8 cellular contexts compared by ENCODE assay signal in the genomic region with DNA sequence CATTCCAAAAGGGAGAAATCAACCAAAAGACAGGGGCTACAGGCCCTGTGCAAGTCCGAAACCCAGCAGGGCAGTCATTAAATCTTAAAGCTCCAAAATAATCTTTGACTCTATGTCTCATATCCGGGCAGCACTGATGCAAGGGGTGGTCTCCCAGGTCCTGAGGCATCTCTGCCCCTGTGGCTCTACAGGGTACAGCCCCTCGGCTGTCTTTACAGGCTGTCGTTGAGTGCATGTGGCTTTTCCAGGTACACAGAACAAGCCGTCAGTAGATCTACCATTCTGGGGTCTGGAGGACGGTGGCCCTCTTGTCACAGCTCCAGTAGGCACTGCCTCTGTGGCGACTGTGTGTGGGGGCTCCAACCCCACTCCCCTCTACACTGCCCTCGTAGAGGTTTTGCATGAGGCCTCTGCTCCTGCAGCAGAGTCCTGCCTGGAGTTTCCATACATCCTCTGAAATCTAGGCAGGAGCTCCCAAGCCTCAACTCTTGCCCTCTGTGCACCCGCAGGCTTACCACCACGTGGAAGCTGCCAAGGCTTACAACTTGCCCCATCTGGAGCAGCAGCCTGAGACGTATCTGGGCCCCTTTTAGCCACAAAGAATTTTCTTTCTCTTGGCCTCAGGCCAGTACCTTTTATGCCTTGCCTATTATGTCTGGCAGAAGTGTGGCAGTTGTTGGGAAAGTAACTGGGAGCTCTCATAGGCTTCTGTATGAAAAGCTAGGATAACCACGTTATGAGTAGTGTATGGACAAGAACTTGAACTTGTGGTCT. TPM values are rescaled to one million over a fixed set of nuclear protein-coding genes. Genes with fewer than 3 reads are reported as not detected.
DNase-seq lines count a peak whose midpoint lies in the region; ATAC-seq and TF ChIP-seq lines count a peak whose summit lies in the region.

No MANE protein-coding gene starts in this region.

- H3K27me3 ChIP-seq in WERI-Rb-1 (ENCODE audit: insufficient read depth, low read depth, severe bottlenecking) = no peaks in the 10 kb centered on the region
- H3K27me3 ChIP-seq in mesendoderm (ENCODE audit: insufficient read depth, low read length, poor library complexity) = no peaks in the 10 kb centered on the region

- no peak overlapping the region for H3K4ac ChIP-seq in mesendoderm (ENCODE audit: low read depth, low read length)

- H3K79me2 ChIP-seq in mesendoderm (ENCODE audit: control insufficient read depth, insufficient read depth, low read length) = peaks cover 52% of the 10 kb centered on the region

- no peak for TF ChIP-seq CTCF in WERI-Rb-1 (IDR thresholded peaks at IDR 0.05; ENCODE audit: low read depth, low read length)

- H3K4me1 ChIP-seq in mesendoderm (ENCODE audit: control insufficient read depth, low read depth, low read length) = peaks cover 2% of the 10 kb centered on the region

- no peak overlapping the region for H3K56ac ChIP-seq in mesendoderm (ENCODE audit: low read length)

- no peak overlapping the region for H3K18ac ChIP-seq in mesendoderm (ENCODE audit: low read length)

- H3K23ac ChIP-seq in mesendoderm (ENCODE audit: low read length) = peak overlapping the region; percentile 75

- no peak overlapping the region for H2BK5ac ChIP-seq in mesendoderm (ENCODE audit: low read length)

- H3K27ac ChIP-seq in WERI-Rb-1 (no peak overlapping the region), mesendoderm (ENCODE audit: low read depth, low read length) (no peak overlapping the region)

- no peak overlapping the region for H4K8ac ChIP-seq in mesendoderm (ENCODE audit: low read depth, low read length)

- no peak overlapping the region for H3K4me3 ChIP-seq in WERI-Rb-1 (ENCODE audit: low read depth, low read length)
- H3K4me3 ChIP-seq in mesendoderm (ENCODE audit: low read length) = no peak overlapping the region

- H3K9ac ChIP-seq in mesendoderm (ENCODE audit: low read length) = no peak overlapping the region

- no peak overlapping the region for H3K4me2 ChIP-seq in mesendoderm (ENCODE audit: low read length)

- H4K5ac ChIP-seq in mesendoderm (ENCODE audit: low read length) = no peak overlapping the region

- H3K79me1 ChIP-seq in mesendoderm (ENCODE audit: low read length) = peaks cover 13% of the 10 kb centered on the region

- no peaks in the 10 kb centered on the region for H3K9me3 ChIP-seq in WERI-Rb-1 (ENCODE audit: severe bottlenecking)

- H2BK15ac ChIP-seq in mesendoderm (replicated peaks; ENCODE audit: low read depth) = no peak overlapping the region

- H2BK120ac ChIP-seq in mesendoderm (ENCODE audit: low read depth, low read length) = no peak overlapping the region

- WGBS in mesendoderm (ENCODE audit: extremely low coverage, insufficient coverage, low lambda C conversion rate) = no CpG with 5 or more reads among the region's 12 CpGs

- no peaks in the 10 kb centered on the region for H3K36me3 ChIP-seq in WERI-Rb-1
- no peaks in the 10 kb centered on the region for H3K36me3 ChIP-seq in mesendoderm (ENCODE audit: control insufficient read depth, insufficient read depth, low read length)

- DNase-seq in NCI-H1417 (lab: John Stamatoyannopoulos, UW) (peak in 2 of 3 experiments; percentile 27 to 39), NCI-H1417 treated with DMSO at 0.1 percent for 48 hours (lab: John Stamatoyannopoulos, UW) (no peak), LHCN-M2 (ENCODE audit: low read depth) (peak; percentile 86), WERI-Rb-1 (peak; percentile 24), mesendoderm (no peak), pons (ENCODE audit: low spot score) (no peak), NCI-H2081 (lab: John Stamatoyannopoulos, UW) (no peak)

- H2AK5ac ChIP-seq in mesendoderm (ENCODE audit: low read length) = no peak overlapping the region

- ATAC-seq in GM18519 (IDR thresholded peaks at IDR 0.05; ENCODE audit: low FRiP score, unreplicated experiment) = no peak

RNA-seq across cellular contexts. Expression of a gene that starts 52.5 kb away (rescaled TPM):
- total RNA-seq in LHCN-M2 (2014; rRNA removed) = 4.8 and 5.6 TPM in 2 replicates
- 1.8 TPM for polyA plus RNA-seq in LHCN-M2 (2012)
- polyA plus RNA-seq in mesendoderm (2013, experiment 1 of 2) = 22.0 TPM
- 19.4 TPM for polyA plus RNA-seq in mesendoderm (2013, experiment 2 of 2)

Comparison
In these comparisons a context has a peak if more than half of its experiments do, and no peak if none do; other contexts are left out.
1. DNase-seq: peak in NCI-H1417 (2 of 3), LHCN-M2 (single experiment) and WERI-Rb-1 (single experiment); none in NCI-H1417 treated with DMSO at 0.1 percent for 48 hours (single experiment), mesendoderm (single experiment), pons (single experiment) and NCI-H2081 (0 of 2).